Comparison of ENCODE assay signal across 5 cellular contexts in genomic region chr10:133663544-133664160, GRCh38. TPM values are rescaled to one million over a fixed set of nuclear protein-coding genes. Genes with fewer than 3 reads are reported as not detected.
"Had no signal": no experiment of that assay in that cellular context is flagged by ENCODE, and none has a peak within 500 bp of the region (broad histone marks: within the 10 kb centered on the region; RNA-seq: fewer than 3 reads in every experiment).

No MANE protein-coding gene starts in this region.

RNA-seq across cellular contexts. Expression of gene FRG2B, which starts 37.1 kb away (rescaled TPM):
- total RNA-seq: activated CD8-positive, alpha-beta T cell treated with anti-CD3 and anti-CD28 coated beads, Interleukin-2, amount 10 ng/mL, durations not matched to agents 7 days and 5 days; ascending aorta; body of pancreas; bronchial epithelial cell; T-helper 1 cell treated with Interleukin-12 subunit alpha and Interleukin-12 subunit beta and Interleukin-4 antibody, amounts not matched to agents 30 ng/mL and 1 ng/mL, for 36 hours had no signal
